ENCODE assay signal across 14 cellular contexts in genomic region chr22:28793976-28794584, GRCh38. TPM values are rescaled to one million over a fixed set of nuclear protein-coding genes. Genes with fewer than 3 reads are reported as not detected.
DNase-seq lines count a peak whose midpoint lies in the region; ATAC-seq and TF ChIP-seq lines count a peak whose summit lies in the region.
"Had no signal": no experiment of that assay in that cellular context is flagged by ENCODE, and none has a peak within 500 bp of the region (broad histone marks: within the 10 kb centered on the region; RNA-seq: fewer than 3 reads in every experiment).

No MANE protein-coding gene starts in this region.

- no peak for TF ChIP-seq CTCF in Loucy (conservative IDR thresholded peaks at IDR 0.05; ENCODE audit: low read length)
- TF ChIP-seq CTCF in chondrocyte (IDR thresholded peaks at IDR 0.05): no peak
- no peak for TF ChIP-seq CTCF in progenitor cell of endocrine pancreas (IDR thresholded peaks at IDR 0.05; ENCODE audit: unreplicated experiment)
- no peak for TF ChIP-seq CTCF in neural progenitor cell (IDR thresholded peaks at IDR 0.05)

- DNase-seq in activated naive CD4-positive, alpha-beta T cell treated with anti-CD3 and anti-CD28 coated beads, Interleukin-2, amount 10 ng/mL, durations not matched to agents 7 days and 5 days: no peak
- DNase-seq in activated naive CD4-positive, alpha-beta T cell treated with anti-CD3 and anti-CD28 coated beads, Interleukin-2, amount 50 U/mL, for 16 hours: no peak
- no peak for DNase-seq in chondrocyte (ENCODE audit: low spot score)
- no peak for DNase-seq in progenitor cell of endocrine pancreas (ENCODE audit: low spot score, unreplicated experiment)
- no peak for DNase-seq in neural progenitor cell (ENCODE audit: low spot score)
- DNase-seq in T-helper 9 cell: no peak
- DNase-seq: DMS153, NCI-H187, WERI-Rb-1 had no signal

- no peak overlapping the region for H2AFZ ChIP-seq in Loucy (ENCODE audit: low read length)
- no peak overlapping the region for H2AFZ ChIP-seq in neural progenitor cell (replicated peaks)

- peaks cover 80% of the 10 kb centered on the region for H3K4me1 Mint-ChIP-seq in activated naive CD4-positive, alpha-beta T cell treated with anti-CD3 and anti-CD28 coated beads, Interleukin-2, amount 10 ng/mL, durations not matched to agents 7 days and 5 days
- H3K4me1 Mint-ChIP-seq in chondrocyte (ENCODE audit: low read depth): peaks cover 42% of the 10 kb centered on the region
- peaks cover 17% of the 10 kb centered on the region for H3K4me1 Mint-ChIP-seq in progenitor cell of endocrine pancreas (ENCODE audit: low read depth)
- peaks cover 16% of the 10 kb centered on the region for H3K4me1 Mint-ChIP-seq in neural progenitor cell

- H3K9ac ChIP-seq in Loucy (ENCODE audit: low read depth, low read length, poor library complexity, severe bottlenecking): peak overlapping the region; percentile 69
- no peak overlapping the region for H3K9ac ChIP-seq in neural progenitor cell

- H3F3A ChIP-seq in Loucy (ENCODE audit: low read depth): peaks cover 36% of the 10 kb centered on the region
- H3F3A ChIP-seq in neural progenitor cell (ENCODE audit: low read depth): peaks cover 43% of the 10 kb centered on the region

- H3K79me2 ChIP-seq in Loucy (ENCODE audit: insufficient read depth, low read length) (peaks cover 65% of the 10 kb centered on the region), neural progenitor cell (ENCODE audit: low read depth) (peaks cover 25% of the 10 kb centered on the region)

- no peaks in the 10 kb centered on the region for H3K27me3 Mint-ChIP-seq in activated naive CD4-positive, alpha-beta T cell treated with anti-CD3 and anti-CD28 coated beads, Interleukin-2, amount 10 ng/mL, durations not matched to agents 7 days and 5 days
- H3K27me3 Mint-ChIP-seq in chondrocyte (ENCODE audit: low read depth) (no peaks in the 10 kb centered on the region), progenitor cell of endocrine pancreas (no peaks in the 10 kb centered on the region), neural progenitor cell (ENCODE audit: insufficient read depth, low read depth) (peaks cover 3% of the 10 kb centered on the region)

- H3K36me3 ChIP-seq in Loucy (ENCODE audit: insufficient read depth, low read length) (peaks cover 48% of the 10 kb centered on the region), neural progenitor cell (no peaks in the 10 kb centered on the region)

- no peaks in the 10 kb centered on the region for H3K9me2 ChIP-seq in Loucy (replicated peaks; ENCODE audit: low read depth, low read length)

- H3K4me1 ChIP-seq in Loucy (ENCODE audit: insufficient read depth, low read length, poor library complexity, severe bottlenecking): peaks cover 68% of the 10 kb centered on the region
- peaks cover 4% of the 10 kb centered on the region for H3K4me1 ChIP-seq in neural progenitor cell

- peak overlapping the region; percentile 39 for H3K4me3 Mint-ChIP-seq in activated naive CD4-positive, alpha-beta T cell treated with anti-CD3 and anti-CD28 coated beads, Interleukin-2, amount 10 ng/mL, durations not matched to agents 7 days and 5 days
- H3K4me3 Mint-ChIP-seq in chondrocyte (ENCODE audit: unreplicated experiment) (no peak overlapping the region), progenitor cell of endocrine pancreas (ENCODE audit: low read depth) (no peak overlapping the region), neural progenitor cell (no peak overlapping the region)

- H3K4me2 ChIP-seq in Loucy (ENCODE audit: low read depth, low read length, poor library complexity, severe bottlenecking) (peak overlapping the region; percentile 90), neural progenitor cell (no peak overlapping the region)

- peak overlapping the region; percentile 99 for H3K4me3 ChIP-seq in Loucy (ENCODE audit: low read length, poor library complexity, severe bottlenecking)
- no peak overlapping the region for H3K4me3 ChIP-seq in neural progenitor cell
- H3K4me3 ChIP-seq: gastroesophageal sphincter, lung, SK-N-MC had no signal

- H3K27ac Mint-ChIP-seq in activated naive CD4-positive, alpha-beta T cell treated with anti-CD3 and anti-CD28 coated beads, Interleukin-2, amount 10 ng/mL, durations not matched to agents 7 days and 5 days: peak overlapping the region; percentile 72
- H3K27ac Mint-ChIP-seq in chondrocyte (ENCODE audit: unreplicated experiment): peak overlapping the region; percentile 11
- peak overlapping the region; percentile 68 for H3K27ac Mint-ChIP-seq in progenitor cell of endocrine pancreas
- H3K27ac Mint-ChIP-seq in neural progenitor cell: no peak overlapping the region

- H3K36me3 Mint-ChIP-seq in activated naive CD4-positive, alpha-beta T cell treated with anti-CD3 and anti-CD28 coated beads, Interleukin-2, amount 10 ng/mL, durations not matched to agents 7 days and 5 days: peaks cover 70% of the 10 kb centered on the region
- H3K36me3 Mint-ChIP-seq in chondrocyte (ENCODE audit: low read depth) (peaks cover 41% of the 10 kb centered on the region), progenitor cell of endocrine pancreas (ENCODE audit: insufficient read depth) (peaks cover 30% of the 10 kb centered on the region), neural progenitor cell (peaks cover 40% of the 10 kb centered on the region)

- H3K9me3 ChIP-seq in Loucy (ENCODE audit: insufficient read depth, low read depth, low read length) (no peaks in the 10 kb centered on the region), neural progenitor cell (ENCODE audit: low read depth) (no peaks in the 10 kb centered on the region)
- H3K9me3 ChIP-seq: gastroesophageal sphincter had no signal

- peaks cover 3% of the 10 kb centered on the region for H3K27me3 ChIP-seq in Loucy (ENCODE audit: insufficient read depth, low read length, poor library complexity, severe bottlenecking)
- H3K27me3 ChIP-seq in neural progenitor cell: no peaks in the 10 kb centered on the region
- H3K27me3 ChIP-seq: gastroesophageal sphincter had no signal

- H3K27ac ChIP-seq in neural progenitor cell: no peak overlapping the region
- H3K27ac ChIP-seq: gastroesophageal sphincter, SK-N-MC, WERI-Rb-1 had no signal

- no peak for ATAC-seq in GM21825 (IDR thresholded peaks at IDR 0.05; ENCODE audit: unreplicated experiment)
- ATAC-seq: gastroesophageal sphincter had no signal

- H3K9me3 Mint-ChIP-seq in activated naive CD4-positive, alpha-beta T cell treated with anti-CD3 and anti-CD28 coated beads, Interleukin-2, amount 10 ng/mL, durations not matched to agents 7 days and 5 days: no peaks in the 10 kb centered on the region
- H3K9me3 Mint-ChIP-seq in chondrocyte (ENCODE audit: low read depth) (no peaks in the 10 kb centered on the region), progenitor cell of endocrine pancreas (ENCODE audit: low read depth) (no peaks in the 10 kb centered on the region), neural progenitor cell (no peaks in the 10 kb centered on the region)

- CTCF ChIA-PET in activated naive CD4-positive, alpha-beta T cell treated with anti-CD3 and anti-CD28 coated beads, Interleukin-2, amount 10 ng/mL, durations not matched to agents 7 days and 5 days (lab: Charles Lee): interaction anchor here (1.0 to 3.0 kb wide), 3 partner anchors 21 to 193 kb away, joined by 3 to 16 read pairs (median 3); no protein-coding TSS in a partner anchor

- H4K20me1 ChIP-seq in Loucy (ENCODE audit: insufficient read depth, low read length, poor library complexity, severe bottlenecking) (peaks cover 48% of the 10 kb centered on the region), neural progenitor cell (ENCODE audit: low read depth) (peaks cover 13% of the 10 kb centered on the region)

RNA-seq across cellular contexts. Expression of gene XBP1, which starts 6.3 kb away (rescaled TPM):
- 107 to 199 TPM (median 189 TPM) in 3 replicates for total RNA-seq in chondrocyte
- total RNA-seq in progenitor cell of endocrine pancreas: 126 and 130 TPM in 2 replicates
- total RNA-seq in neural progenitor cell (ENCODE audit: low replicate concordance): 72.7 and 73.9 TPM in 2 replicates

RNA-seq across cellular contexts. Expression of gene CCDC117, which starts 21.6 kb away (rescaled TPM):
- 19.5 to 23.4 TPM (median 21.0 TPM) in 3 replicates for total RNA-seq in chondrocyte
- total RNA-seq in progenitor cell of endocrine pancreas: 39.9 and 40.4 TPM in 2 replicates
- 59.1 and 80.2 TPM in 2 replicates for total RNA-seq in neural progenitor cell (ENCODE audit: low replicate concordance)

RNA-seq across cellular contexts. Expression of gene HSCB, which starts 52.2 kb away (rescaled TPM):
- total RNA-seq in chondrocyte (9.8 to 11.6 TPM (median 11.0 TPM) in 3 replicates), progenitor cell of endocrine pancreas (15.3 and 18.5 TPM in 2 replicates), neural progenitor cell (ENCODE audit: low replicate concordance) (19.0 and 29.7 TPM in 2 replicates)

RNA-seq across cellular contexts. Expression of gene CHEK2, which starts 52.5 kb away (rescaled TPM):
- 5.5 to 12.2 TPM (median 8.3 TPM) in 3 replicates for total RNA-seq in chondrocyte
- 24.1 and 25.6 TPM in 2 replicates for total RNA-seq in progenitor cell of endocrine pancreas
- total RNA-seq in neural progenitor cell (ENCODE audit: low replicate concordance): 48.7 and 94.4 TPM in 2 replicates
